ENCODE assay signal across 8 cellular contexts in the genomic region with DNA sequence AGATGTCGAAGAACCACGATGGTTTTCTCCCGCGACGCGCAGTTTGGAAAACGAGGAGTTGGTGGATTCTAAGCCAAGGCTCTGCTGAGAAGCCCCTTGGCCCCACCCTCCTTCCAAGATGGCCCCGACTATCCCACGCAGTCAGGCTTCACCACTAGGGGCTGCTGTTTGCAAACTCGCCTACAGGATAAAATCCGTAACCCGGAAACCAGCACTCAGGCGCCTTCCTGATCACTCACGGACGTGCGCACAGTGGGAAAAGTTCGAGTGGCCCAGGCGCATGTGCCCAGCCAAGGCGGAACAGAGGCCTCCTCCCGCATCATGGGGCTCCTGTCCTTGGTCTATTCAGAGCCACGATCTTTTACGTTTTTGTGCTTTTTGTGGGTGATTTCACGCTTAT. TPM values are rescaled to one million over a fixed set of nuclear protein-coding genes. Genes with fewer than 3 reads are reported as not detected.
A peak's percentile ranks its signal among the peaks of the same experiment; 100 is the strongest.
DNase-seq lines count a peak whose midpoint lies in the region; ATAC-seq and TF ChIP-seq lines count a peak whose summit lies in the region.

No MANE protein-coding gene starts in this region.

- no peaks in the 10 kb centered on the region for H3K4me1 ChIP-seq in transverse colon

- H3K4me1 Mint-ChIP-seq in endothelial cell (ENCODE audit: unreplicated experiment): no peaks in the 10 kb centered on the region
- H3K4me1 Mint-ChIP-seq in mesothelial cell of epicardium: peaks cover 5% of the 10 kb centered on the region

- no peak for TF ChIP-seq POLR2A in transverse colon (IDR thresholded peaks at IDR 0.05)

- peak; percentile 57 for TF ChIP-seq RAD21 in Ishikawa (IDR thresholded peaks at IDR 0.05; ENCODE audit: low read depth)

- TF ChIP-seq EP300 in Ishikawa (IDR thresholded peaks at IDR 0.05; ENCODE audit: borderline replicate concordance): no peak
- TF ChIP-seq EP300 in transverse colon (IDR thresholded peaks at IDR 0.05; ENCODE audit: low read depth): no peak

- intact Hi-C loops in transverse colon (cut with DNase I; ENCODE audit: low total_unique reads): no loop called here

- peak; percentile 67 for TF ChIP-seq CTCF in endothelial cell (IDR thresholded peaks at IDR 0.05; ENCODE audit: unreplicated experiment)
- peak; percentile 56 for TF ChIP-seq CTCF in mesothelial cell of epicardium (IDR thresholded peaks at IDR 0.05; ENCODE audit: unreplicated experiment)
- TF ChIP-seq CTCF in transverse colon (IDR thresholded peaks at IDR 0.05): peak; percentile 53 to 63 (median 61)

- no peak overlapping the region for H3K4me3 ChIP-seq in transverse colon

- H3K27ac Mint-ChIP-seq in endothelial cell (ENCODE audit: unreplicated experiment) (peak overlapping the region; percentile 36), mesothelial cell of epicardium (peak overlapping the region; percentile 34)

- no peak for ATAC-seq in GM21381 (IDR thresholded peaks at IDR 0.05; ENCODE audit: unreplicated experiment)

- H3K36me3 ChIP-seq in transverse colon: peaks cover 0 to 6% (median 0%) of the 10 kb centered on the region in 4 donors

- H3K9me3 ChIP-seq in transverse colon: no peaks in the 10 kb centered on the region

- H3K4me3 Mint-ChIP-seq in endothelial cell (ENCODE audit: unreplicated experiment): peak overlapping the region; percentile 42
- H3K4me3 Mint-ChIP-seq in mesothelial cell of epicardium: no peak overlapping the region

- peak; percentile 16 for DNase-seq in DMS114 treated with DMSO at 0.1 percent for 48 hours (lab: John Stamatoyannopoulos, UW; ENCODE audit: unreplicated experiment)
- peak; percentile 51 for DNase-seq in activated CD4-positive, alpha-beta T cell treated with anti-CD3 and anti-CD28 coated beads, Interleukin-2, amount 50 U/mL, for 1 hour
- DNase-seq in endothelial cell (ENCODE audit: low spot score): peak; percentile 76
- DNase-seq in mesothelial cell of epicardium (ENCODE audit: low spot score in 2 of 2, unreplicated experiment in 2 of 2): no peak
- DNase-seq in transverse colon: peak; percentile 48
- DNase-seq in cortex of kidney (lab: John Stamatoyannopoulos, UW): no peak

- H3K9me3 Mint-ChIP-seq in endothelial cell (ENCODE audit: unreplicated experiment) (no peaks in the 10 kb centered on the region), mesothelial cell of epicardium (no peaks in the 10 kb centered on the region)

- WGBS in transverse colon (ENCODE audit: low coverage in 1 of 2), 2 donors: 72 to 74% methylated on average over 2 to 23 of the region's 23 CpGs

- H3K27me3 Mint-ChIP-seq in endothelial cell (ENCODE audit: unreplicated experiment): peaks cover 9% of the 10 kb centered on the region
- H3K27me3 Mint-ChIP-seq in mesothelial cell of epicardium (ENCODE audit: low read depth): no peaks in the 10 kb centered on the region

- H3K36me3 Mint-ChIP-seq in endothelial cell (ENCODE audit: low read depth, unreplicated experiment): peaks cover 16% of the 10 kb centered on the region
- H3K36me3 Mint-ChIP-seq in mesothelial cell of epicardium: peaks cover 20% of the 10 kb centered on the region

- H3K27me3 ChIP-seq in transverse colon: no peaks in the 10 kb centered on the region

- no peak overlapping the region for H3K27ac ChIP-seq in transverse colon

- in situ Hi-C loops in transverse colon (cut with MboI; ENCODE audit: low pct_ligation_motif_present in 1 of 4, low pct_unique_long_range_greater_than_20kb in 1 of 4, low sequenced_read_pairs in 3 of 4): no loop called here

TF ChIP-seq in Ishikawa, 13 proteins besides CTCF, POLR2A, EP300 and RAD21:
- TF ChIP-seq CREB1 (IDR thresholded peaks at IDR 0.05; ENCODE audit: low read depth) (no peak), ZBTB7A (IDR thresholded peaks at IDR 0.05; ENCODE audit: low read depth) (no peak), TCF12 (IDR thresholded peaks at IDR 0.05; ENCODE audit: low read depth) (no peak), YY1 (IDR thresholded peaks at IDR 0.05; ENCODE audit: low read depth) (peak; percentile 86)
TF ChIP-seq in Ishikawa: peak in this region for 1.

RNA-seq across cellular contexts. Expression of a gene that starts 19.2 kb away (rescaled TPM):
- total RNA-seq in endothelial cell (ENCODE audit: unreplicated experiment) (182 TPM), mesothelial cell of epicardium (143 to 154 TPM (median 153 TPM) in 3 replicates), transverse colon (100 to 1,000 TPM in 1 of 4 donors, 10 to 100 TPM in 3; 19.9 to 120 (median 60.8) TPM)

RNA-seq across cellular contexts. Expression of a gene that starts 28.0 kb away (rescaled TPM):
- 255 TPM for total RNA-seq in endothelial cell (ENCODE audit: unreplicated experiment)
- total RNA-seq in mesothelial cell of epicardium: 227 to 248 TPM (median 239 TPM) in 3 replicates
- total RNA-seq in transverse colon: 100 to 1,000 TPM in 1 of 4 donors, 10 to 100 TPM in 3; 55.9 to 160 (median 79.7) TPM

RNA-seq across cellular contexts. Expression of a gene that starts 31.8 kb away (rescaled TPM):
- total RNA-seq in endothelial cell (ENCODE audit: unreplicated experiment) (81.4 TPM), mesothelial cell of epicardium (103 to 111 TPM (median 105 TPM) in 3 replicates), transverse colon (100 to 1,000 TPM in 1 of 4 donors, 10 to 100 TPM in 3; 61.4 to 121 (median 68.7) TPM)

RNA-seq across cellular contexts. Expression of a gene that starts 56.3 kb away (rescaled TPM):
- total RNA-seq in endothelial cell (ENCODE audit: unreplicated experiment) (73.4 TPM), mesothelial cell of epicardium (91.7 to 96.3 TPM (median 93.1 TPM) in 3 replicates), transverse colon (100 to 1,000 TPM in 1 of 4 donors, 10 to 100 TPM in 3; 20.8 to 100 (median 27.8) TPM)

Comparison
In these comparisons a context has a peak if more than half of its experiments do, and no peak if none do; other contexts are left out.
1. DNase-seq: peak in DMS114 treated with DMSO at 0.1 percent for 48 hours (single experiment), activated CD4-positive, alpha-beta T cell treated with anti-CD3 and anti-CD28 coated beads, Interleukin-2, amount 50 U/mL, for 1 hour (single experiment), endothelial cell (single experiment) and transverse colon (single experiment); none in mesothelial cell of epicardium (0 of 2) and cortex of kidney (single experiment).
2. Peak in every context shown above with its lines, with median percentiles within 50 percentile points of each other: CTCF ChIP-seq.